In the genomic region with DNA sequence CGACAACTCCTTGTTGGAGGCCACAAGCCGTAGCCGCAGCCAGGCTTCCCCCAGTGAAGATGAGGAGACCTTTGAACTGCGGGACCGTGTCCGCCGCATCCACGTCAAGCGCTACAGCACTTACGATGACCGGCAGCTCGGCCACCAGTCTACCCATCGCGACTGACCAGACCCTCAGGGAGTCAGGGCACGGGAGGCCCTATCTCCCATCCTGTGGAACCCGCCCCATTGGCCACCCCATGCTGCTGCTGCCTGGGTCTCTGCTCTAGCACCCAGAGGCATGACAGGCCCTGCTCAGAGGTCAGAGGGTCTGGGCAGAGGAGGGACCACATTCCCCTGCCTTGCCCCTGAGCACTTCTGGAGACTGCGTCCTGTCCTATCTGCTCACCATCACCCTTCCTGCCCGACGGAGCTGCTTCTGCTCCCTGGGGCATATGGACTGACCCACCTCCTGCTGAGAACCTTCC, we compare ENCODE assay signal across 19 cellular contexts. TPM values are rescaled to one million over a fixed set of nuclear protein-coding genes. Genes with fewer than 3 reads are reported as not detected.
DNase-seq lines count a peak whose midpoint lies in the region; ATAC-seq and TF ChIP-seq lines count a peak whose summit lies in the region.
"Had no signal": no experiment of that assay in that cellular context is flagged by ENCODE, and none has a peak within 500 bp of the region (broad histone marks: within the 10 kb centered on the region; RNA-seq: fewer than 3 reads in every experiment).

No MANE protein-coding gene starts in this region.

- 90 to 92% methylated on average over 18 to 19 of the region's 19 CpGs for WGBS in GM23248 (ENCODE audit: low coverage in 1 of 2, low lambda C conversion rate in 2 of 2, missing lambda C conversion rate in 2 of 2), 2 experiments
- WGBS in endodermal cell (ENCODE audit: insufficient coverage in 1 of 2, insufficient read length in 1 of 2), 2 experiments: 94 to 95% methylated on average over 15 to 19 of the region's 19 CpGs
- 85 to 86% (median 85%) methylated on average over 19 of the region's 19 CpGs for whole genome bisulfite sequencing in psoas muscle, 3 donors

- peaks cover 48% of the 10 kb centered on the region for H3F3A ChIP-seq in GM23248 (ENCODE audit: insufficient read depth)
- H3F3A ChIP-seq in OCI-LY1 (ENCODE audit: insufficient read depth, low read length): no peaks in the 10 kb centered on the region

- H2AFZ ChIP-seq in GM23248 (no peak overlapping the region), OCI-LY1 (ENCODE audit: low read length) (no peak overlapping the region)

- H3K27ac Mint-ChIP-seq in endodermal cell: no peak overlapping the region
- H3K27ac Mint-ChIP-seq: CD8-positive, alpha-beta T cell had no signal

- no peak for ATAC-seq in psoas muscle
- ATAC-seq: CD8-positive, alpha-beta T cell; Panc1 had no signal

- no peaks in the 10 kb centered on the region for H3K27me3 Mint-ChIP-seq in endodermal cell (ENCODE audit: insufficient read depth)

- no peaks in the 10 kb centered on the region for H3K9me2 ChIP-seq in GM23248 (ENCODE audit: insufficient read depth)
- no peaks in the 10 kb centered on the region for H3K9me2 ChIP-seq in OCI-LY1 (ENCODE audit: low read depth, low read length)

- DNase-seq in GM23248 (no peak), endodermal cell (peak; percentile 53), psoas muscle (no peak), NCI-H2107 treated with DMSO at 0.1 percent for 48 hours (lab: John Stamatoyannopoulos, UW; ENCODE audit: unreplicated experiment) (no peak), anterior cingulate cortex (lab: John Stamatoyannopoulos, UW) (no peak), tibial artery (no peak)
- DNase-seq: BE2C; CD8-positive, alpha-beta T cell; GF-D8; GOT3; KG1; NCI-H1092 treated with DMSO at 0.1 percent for 48 hours; NCI-H446 treated with DMSO at 0.1 percent for 48 hours; NCI-H748 treated with DMSO at 0.1 percent for 48 hours; SHP77 treated with DMSO at 0.1 percent for 48 hours had no signal

- no peak overlapping the region for H3K4me3 Mint-ChIP-seq in endodermal cell
- H3K4me3 Mint-ChIP-seq: CD8-positive, alpha-beta T cell had no signal

- in situ Hi-C loops in GM23248 (cut with MboI): no loop called here

- H3K4me3 ChIP-seq in GM23248 (no peak overlapping the region), OCI-LY1 (ENCODE audit: low read depth, low read length, poor library complexity, severe bottlenecking) (no peak overlapping the region), endodermal cell (ENCODE audit: low read length) (no peak overlapping the region), psoas muscle (no peak overlapping the region), tibial artery (no peak overlapping the region)

- H3K4me2 ChIP-seq in GM23248 (ENCODE audit: unreplicated experiment) (no peak overlapping the region), OCI-LY1 (ENCODE audit: low read length) (no peak overlapping the region)

- intact Hi-C loops in psoas muscle (cut with DNase I): loop anchor here in 1 of 2 donors (10.0 kb wide), 1 partner anchor 890 kb away; a partner anchor contains a TSS
- intact Hi-C loops in tibial artery (cut with DNase I; ENCODE audit: low total_unique reads): no loop called here

- H3K4me1 ChIP-seq in GM23248 (ENCODE audit: insufficient read depth) (peaks cover 24% of the 10 kb centered on the region), OCI-LY1 (ENCODE audit: insufficient read depth, low read length, severe bottlenecking) (peaks cover 12% of the 10 kb centered on the region), endodermal cell (ENCODE audit: control insufficient read depth, insufficient read depth, low read length) (peaks cover 5% of the 10 kb centered on the region), psoas muscle (no peaks in the 10 kb centered on the region), tibial artery (peaks cover 0 to 30% (median 14%) of the 10 kb centered on the region in 4 donors)
- H3K4me1 ChIP-seq: BE2C had no signal

- H3K9me3 ChIP-seq in GM23248 (ENCODE audit: low read depth): no peaks in the 10 kb centered on the region
- H3K9me3 ChIP-seq in OCI-LY1 (ENCODE audit: low read length): no peaks in the 10 kb centered on the region
- H3K9me3 ChIP-seq in endodermal cell (ENCODE audit: control insufficient read depth, low read length): no peaks in the 10 kb centered on the region
- H3K9me3 ChIP-seq in psoas muscle: no peaks in the 10 kb centered on the region
- H3K9me3 ChIP-seq in tibial artery: no peaks in the 10 kb centered on the region
- H3K9me3 ChIP-seq: BE2C had no signal

- H3K79me2 ChIP-seq in GM23248 (ENCODE audit: insufficient read depth) (peaks cover 20% of the 10 kb centered on the region), OCI-LY1 (ENCODE audit: insufficient read depth, low read length) (no peaks in the 10 kb centered on the region)

- TF ChIP-seq CTCF in OCI-LY1 (IDR thresholded peaks at IDR 0.05; ENCODE audit: low read length): no peak
- no peak for TF ChIP-seq CTCF in endodermal cell (conservative IDR thresholded peaks at IDR 0.05)
- TF ChIP-seq CTCF in psoas muscle (IDR thresholded peaks at IDR 0.05): no peak
- TF ChIP-seq CTCF in tibial artery (IDR thresholded peaks at IDR 0.05): no peak

- H3K36me3 ChIP-seq in GM23248 (ENCODE audit: low read depth) (peaks cover 44% of the 10 kb centered on the region), OCI-LY1 (ENCODE audit: insufficient read depth, low read length) (peaks cover 73% of the 10 kb centered on the region), endodermal cell (ENCODE audit: control insufficient read depth, insufficient read depth, low read length) (peaks cover 93% of the 10 kb centered on the region), psoas muscle (ENCODE audit: insufficient read depth in 1 of 2, low read depth in 1 of 2) (peaks cover 13 to 99% of the 10 kb centered on the region in 2 donors), tibial artery (peaks cover 34 to 100% (median 98%) of the 10 kb centered on the region in 3 donors)
- H3K36me3 ChIP-seq: BE2C had no signal

- H3K27me3 ChIP-seq in GM23248 (replicated peaks; ENCODE audit: insufficient read depth) (no peaks in the 10 kb centered on the region), OCI-LY1 (ENCODE audit: insufficient read depth, low read length) (no peaks in the 10 kb centered on the region), endodermal cell (ENCODE audit: control insufficient read depth, insufficient read depth, low read length, poor library complexity, severe bottlenecking) (no peaks in the 10 kb centered on the region), psoas muscle (ENCODE audit: insufficient read depth in 3 of 3, low read length in 2 of 3) (no peaks in the 10 kb centered on the region), tibial artery (no peaks in the 10 kb centered on the region)
- H3K27me3 ChIP-seq: BE2C had no signal

- 0 out of 2 replicates have a peak overlapping the region, but pooled peaks have one; percentile 73 for H3K27ac ChIP-seq in GM23248
- H3K27ac ChIP-seq in OCI-LY1 (ENCODE audit: low read depth, low read length, poor library complexity, severe bottlenecking): peak overlapping the region; percentile 84
- H3K27ac ChIP-seq in endodermal cell (ENCODE audit: low read depth, low read length): no peak overlapping the region
- peak overlapping the region; percentile 41 for H3K27ac ChIP-seq in psoas muscle
- H3K27ac ChIP-seq in tibial artery: no peak overlapping the region

- H3K4me1 Mint-ChIP-seq in endodermal cell: peaks cover 1% of the 10 kb centered on the region

- H3K9me3 Mint-ChIP-seq in endodermal cell: no peaks in the 10 kb centered on the region
- H3K9me3 Mint-ChIP-seq: CD8-positive, alpha-beta T cell had no signal

- peaks cover 74% of the 10 kb centered on the region for H3K36me3 Mint-ChIP-seq in endodermal cell (ENCODE audit: low read depth)

- no peak overlapping the region for H3K9ac ChIP-seq in GM23248
- H3K9ac ChIP-seq in OCI-LY1 (ENCODE audit: low read length): no peak overlapping the region
- no peak overlapping the region for H3K9ac ChIP-seq in endodermal cell (ENCODE audit: extremely low read depth, low read length, poor library complexity, severe bottlenecking)

- no peaks in the 10 kb centered on the region for H4K20me1 ChIP-seq in GM23248 (ENCODE audit: insufficient read depth)
- H4K20me1 ChIP-seq in OCI-LY1 (ENCODE audit: insufficient read depth, low read length): no peaks in the 10 kb centered on the region

RNA-seq across cellular contexts. Expression of a gene that starts 8.9 kb away (rescaled TPM):
- 47.7 and 50.8 TPM in 2 replicates for total RNA-seq in GM23248 (2014; rRNA removed; shearing (Covaris generic))
- polyA plus RNA-seq in GM23248 (2016; fragmentation: Nextera tagmentation; extraction: Ambion mirVana) (53.7 and 59.4 TPM in 2 replicates), psoas muscle (10 to 100 TPM; 13.0 to 21.3 (median 14.7) TPM)
- total RNA-seq in endodermal cell (10 to 100 TPM; 29.9 to 36.1 TPM), psoas muscle (10 to 100 TPM; 23.3 to 32.6 (median 30.2) TPM)
- polyA plus RNA-seq in endodermal cell (2013, experiment 1 of 2): 29.7 TPM
- polyA plus RNA-seq in endodermal cell (2013, experiment 2 of 2): 27.6 TPM

RNA-seq across cellular contexts. Expression of a gene that starts 9.2 kb away (rescaled TPM):
- 79.3 and 80.5 TPM in 2 replicates for total RNA-seq in GM23248 (2014; rRNA removed; shearing (Covaris generic))
- polyA plus RNA-seq in GM23248 (2016; fragmentation: Nextera tagmentation; extraction: Ambion mirVana) (111 and 116 TPM in 2 replicates), psoas muscle (10 to 100 TPM in 1 of 3 donors, 1 to 10 TPM in 2; 6.3 to 32.1 (median 8.7) TPM)
- total RNA-seq in endodermal cell (10 to 100 TPM; 28.9 to 34.3 TPM), psoas muscle (1 to 10 TPM; 4.4 to 8.7 (median 5.4) TPM)
- polyA plus RNA-seq in endodermal cell (2013, experiment 1 of 2): 34.4 TPM
- polyA plus RNA-seq in endodermal cell (2013, experiment 2 of 2): 35.6 TPM

RNA-seq across cellular contexts. Expression of a gene that starts 12.9 kb away (rescaled TPM):
- total RNA-seq in GM23248 (2014; rRNA removed; shearing (Covaris generic)): 80.1 and 92.7 TPM in 2 replicates
- 105 and 112 TPM in 2 replicates for polyA plus RNA-seq in GM23248 (2016; fragmentation: Nextera tagmentation; extraction: Ambion mirVana)
- total RNA-seq in endodermal cell: 10 to 100 TPM; 69.0 to 72.1 TPM
- 56.7 TPM for polyA plus RNA-seq in endodermal cell (2013, experiment 1 of 2)
- polyA plus RNA-seq in endodermal cell (2013, experiment 2 of 2): 51.2 TPM
- 100 to 1,000 TPM; 182 to 206 (median 190) TPM for total RNA-seq in psoas muscle
- 100 to 1,000 TPM; 172 to 299 (median 204) TPM for polyA plus RNA-seq in psoas muscle

RNA-seq across cellular contexts. Expression of a gene that starts 20.5 kb away (rescaled TPM):
- not detected in 2 replicates for total RNA-seq in GM23248 (2014; rRNA removed; shearing (Covaris generic))
- polyA plus RNA-seq in GM23248 (2016; fragmentation: Nextera tagmentation; extraction: Ambion mirVana) (not detected in 2 replicates), psoas muscle (not detected)
- total RNA-seq in endodermal cell (not detected), psoas muscle (not detected)
- polyA plus RNA-seq in endodermal cell (2013, experiment 1 of 2): not detected
- polyA plus RNA-seq in endodermal cell (2013, experiment 2 of 2): not detected
- total RNA-seq: CD8-positive, alpha-beta T cell; MCF 10A had no signal
- polyA plus RNA-seq: AG04450 had no signal

RNA-seq across cellular contexts. Expression of a gene that starts 25.5 kb away (rescaled TPM):
- 15.9 and 16.1 TPM in 2 replicates for total RNA-seq in GM23248 (2014; rRNA removed; shearing (Covaris generic))
- 16.3 and 20.1 TPM in 2 replicates for polyA plus RNA-seq in GM23248 (2016; fragmentation: Nextera tagmentation; extraction: Ambion mirVana)
- 10 to 100 TPM; 72.1 to 80.7 TPM for total RNA-seq in endodermal cell
- polyA plus RNA-seq in endodermal cell (2013, experiment 1 of 2): 137 TPM
- 133 TPM for polyA plus RNA-seq in endodermal cell (2013, experiment 2 of 2)
- total RNA-seq in psoas muscle: 10 to 100 TPM in 2 of 4 donors, 1 to 10 TPM in 2; 3.9 to 13.5 (median 9.0) TPM
- polyA plus RNA-seq in psoas muscle: 1 to 10 TPM; 4.0 to 9.0 (median 6.2) TPM

Comparison
In these comparisons a context has a peak if more than half of its experiments do, and no peak if none do; other contexts are left out.
1. H3K27ac ChIP-seq: peak in GM23248 (single experiment), OCI-LY1 (single experiment) and psoas muscle (single experiment); none in endodermal cell (single experiment) and tibial artery (0 of 2).